ENCODE assay signal across 15 cellular contexts in genomic region chr18:80249217-80250093, GRCh38. TPM values are rescaled to one million over a fixed set of nuclear protein-coding genes. Genes with fewer than 3 reads are reported as not detected.
A peak's percentile ranks its signal among the peaks of the same experiment; 100 is the strongest.
DNase-seq lines count a peak whose midpoint lies in the region; ATAC-seq and TF ChIP-seq lines count a peak whose summit lies in the region.
"Had no signal": no experiment of that assay in that cellular context is flagged by ENCODE, and none has a peak within 500 bp of the region (broad histone marks: within the 10 kb centered on the region; RNA-seq: fewer than 3 reads in every experiment).

No MANE protein-coding gene starts in this region.

- H3K27me3 Mint-ChIP-seq in osteocyte (ENCODE audit: unreplicated experiment), result peaks cover 3% of the 10 kb centered on the region

- peak; percentile 26 for DNase-seq in NCI-H2029 treated with DMSO at 0.1 percent for 48 hours (lab: John Stamatoyannopoulos, UW)
- no peak for DNase-seq in esophagus squamous epithelium (lab: John Stamatoyannopoulos, UW)
- DNase-seq in osteocyte (ENCODE audit: extremely low spot score, unreplicated experiment), result peak; percentile 62
- no peak for DNase-seq in EL
- DNase-seq: activated CD4-positive, alpha-beta T cell treated with anti-CD3 and anti-CD28 coated beads for 1 hour; GOT3; left ventricle myocardium inferior; NCI-H226; right lobe of liver; stimulated activated CD4-positive, alpha-beta T cell treated with anti-CD3 and anti-CD28 coated beads, Interleukin-4, amount 100 ng/mL, for 1 hour; T-cell had no signal

- H3K9me3 ChIP-seq in HEK293 (ENCODE audit: control insufficient read depth, insufficient read depth, low read depth, low read length) (no peaks in the 10 kb centered on the region), esophagus squamous epithelium (no peaks in the 10 kb centered on the region)
- H3K9me3 ChIP-seq: left ventricle myocardium inferior, right lobe of liver, vagina had no signal

- H3K4me3 Mint-ChIP-seq in osteocyte (ENCODE audit: unreplicated experiment), result no peak overlapping the region

- H3K27ac ChIP-seq in HEK293 (ENCODE audit: extremely low read depth, low read depth, low read length), result no peak overlapping the region
- peak overlapping the region in 3 of 4 donors; percentile 51 to 82 (median 54) for H3K27ac ChIP-seq in esophagus squamous epithelium
- H3K27ac ChIP-seq: left ventricle myocardium inferior, right lobe of liver, vagina had no signal

- 44 to 59% methylated on average over 7 of the region's 7 CpGs for WGBS in esophagus squamous epithelium, 2 donors

- TF ChIP-seq CTCF in HEK293 (tag by site-specific recombination; IDR thresholded peaks at IDR 0.05) (no peak), esophagus squamous epithelium (IDR thresholded peaks at IDR 0.05) (no peak), osteocyte (IDR thresholded peaks at IDR 0.05) (no peak)

- CTCF ChIA-PET in HEK293 (lab: Yijun Ruan, JAX), result interaction anchor here (0.6 to 3.0 kb wide), 4 partner anchors 78 to 209 kb away, joined by 3 to 17 read pairs (median 7); no protein-coding TSS in a partner anchor

- ATAC-seq in GM19035 (IDR thresholded peaks at IDR 0.05; ENCODE audit: unreplicated experiment) (no peak), GM18907 (IDR thresholded peaks at IDR 0.05; ENCODE audit: unreplicated experiment) (no peak)
- ATAC-seq: T-cell had no signal

- H3K27me3 ChIP-seq in esophagus squamous epithelium, result peaks cover 0 to 14% (median 0%) of the 10 kb centered on the region in 4 donors
- H3K27me3 ChIP-seq: right lobe of liver, vagina had no signal

- POLR2A ChIA-PET in HEK293 (lab: Yijun Ruan, JAX), result interaction anchor here (0.7 kb wide), 1 partner anchor 266 kb away, joined by 3 read pairs; no protein-coding TSS in a partner anchor

- no peaks in the 10 kb centered on the region for H3K9me3 Mint-ChIP-seq in osteocyte (ENCODE audit: unreplicated experiment)
- H3K9me3 Mint-ChIP-seq: T-cell had no signal

- no peak overlapping the region for H3K4me3 ChIP-seq in HEK293 (ENCODE audit: low read depth, low read length)
- H3K4me3 ChIP-seq in esophagus squamous epithelium, result no peak overlapping the region
- H3K4me3 ChIP-seq: left ventricle myocardium inferior, right lobe of liver, vagina had no signal

- H3K27ac Mint-ChIP-seq in osteocyte (ENCODE audit: unreplicated experiment), result no peak overlapping the region
- H3K27ac Mint-ChIP-seq: T-cell had no signal

- TF ChIP-seq POLR2A in esophagus squamous epithelium (IDR thresholded peaks at IDR 0.05), result no peak

- 0 out of 2 replicates have a peak, but pooled peaks cover 4% of the 10 kb centered on the region for H3K4me1 ChIP-seq in HEK293 (ENCODE audit: control insufficient read depth, insufficient read depth, low read length)
- H3K4me1 ChIP-seq in esophagus squamous epithelium, result peaks cover 8 to 58% (median 15%) of the 10 kb centered on the region in 3 donors
- H3K4me1 ChIP-seq: right lobe of liver had no signal

- H3K4me1 Mint-ChIP-seq in osteocyte (ENCODE audit: unreplicated experiment), result peaks cover 7% of the 10 kb centered on the region

- intact Hi-C loops in esophagus squamous epithelium (cut with DNase I), result no loop called here

- H3K36me3 ChIP-seq in HEK293 (ENCODE audit: control insufficient read depth in 2 of 2, insufficient read depth in 1 of 2, low read length in 2 of 2) (no peaks in the 10 kb centered on the region), esophagus squamous epithelium (peaks cover 0 to 4% (median 0%) of the 10 kb centered on the region in 3 donors)
- H3K36me3 ChIP-seq: left ventricle myocardium inferior, right lobe of liver, vagina had no signal

- no peaks in the 10 kb centered on the region for H3K36me3 Mint-ChIP-seq in osteocyte (ENCODE audit: unreplicated experiment)
- H3K36me3 Mint-ChIP-seq: T-cell had no signal

TF ChIP-seq in HEK293, 187 proteins besides CTCF, POLR2A, EP300 and RAD21:
- TF ChIP-seq SCRT1 (tag by site-specific recombination; IDR thresholded peaks at IDR 0.05; ENCODE audit: borderline replicate concordance) (peak; percentile 32; the same call in 1 of the 2 replicates), SP7 (tag by site-specific recombination; IDR thresholded peaks at IDR 0.05) (no peak), ZFHX2 (tag by site-specific recombination; conservative IDR thresholded peaks at IDR 0.05) (peak; percentile 74), ZNF692 (tag by site-specific recombination; IDR thresholded peaks at IDR 0.05) (peak; percentile 93), ZNF768 (tag by site-specific recombination; IDR thresholded peaks at IDR 0.05) (no peak), EGR2 (tag by site-specific recombination; IDR thresholded peaks at IDR 0.05; ENCODE audit: low read depth) (peak; percentile 69), ZNF146 (tag by site-specific recombination; IDR thresholded peaks at IDR 0.05) (no peak), SCRT2 (tag by site-specific recombination; IDR thresholded peaks at IDR 0.05) (peak; percentile 79), ZBTB49 (tag by site-specific recombination; IDR thresholded peaks at IDR 0.05; ENCODE audit: low read depth) (no peak), ZNF600 (tag by site-specific recombination; IDR thresholded peaks at IDR 0.05) (peak; percentile 58), ATF2 (tag by site-specific recombination; IDR thresholded peaks at IDR 0.05; ENCODE audit: low read depth) (no peak), YY1 (tag by site-specific recombination; IDR thresholded peaks at IDR 0.05) (no peak), ZNF555 (tag by site-specific recombination; conservative IDR thresholded peaks at IDR 0.05) (no peak), ZNF335 (tag by site-specific recombination; conservative IDR thresholded peaks at IDR 0.05) (peak; percentile 68), ZNF792 (tag by site-specific recombination; IDR thresholded peaks at IDR 0.05) (no peak)

RNA-seq across cellular contexts. Expression of gene PARD6G, which starts 2.1 kb away (rescaled TPM):
- total RNA-seq in esophagus squamous epithelium, result 10 to 100 TPM; 24.3 to 37.8 (median 33.1) TPM
- 16.5 and 18.9 TPM in 2 replicates for total RNA-seq in osteocyte

Comparison
In these comparisons a context has a peak if more than half of its experiments do, and no peak if none do; other contexts are left out.
1. DNase-seq: peak in NCI-H2029 treated with DMSO at 0.1 percent for 48 hours (single experiment) and osteocyte (single experiment); none in esophagus squamous epithelium (single experiment) and EL (single experiment).